In genomic region chr19:1249990-1250298, GRCh38 we compare ENCODE assay signal across 8 cellular contexts.
DNase-seq lines count a peak whose midpoint lies in the region; ATAC-seq and TF ChIP-seq lines count a peak whose summit lies in the region.

No MANE protein-coding gene starts in this region.

- TF ChIP-seq CTCF in GM12865 (IDR thresholded peaks at IDR 0.05; ENCODE audit: insufficient read depth, low read depth, low read length, missing control alignments) (no peak), fibroblast of mammary gland (conservative IDR thresholded peaks at IDR 0.05; ENCODE audit: control insufficient read depth, insufficient read depth, low read depth, low read length) (no peak), retinal pigment epithelial cell (conservative IDR thresholded peaks at IDR 0.05; ENCODE audit: low read depth, low read length) (no peak)

- H3K4me3 ChIP-seq in GM12865 (ENCODE audit: low read depth, low read length): peak overlapping the region; percentile 61
- H3K4me3 ChIP-seq in fibroblast of mammary gland (ENCODE audit: control insufficient read depth, low read depth, low read length): peak overlapping the region; percentile 77
- H3K4me3 ChIP-seq in retinal pigment epithelial cell (ENCODE audit: low read length): peak overlapping the region; percentile 79

- DNase-seq in GM12865 (ENCODE audit: low read depth) (no peak), fibroblast of mammary gland (ENCODE audit: low read depth) (no peak), retinal pigment epithelial cell (ENCODE audit: low read depth) (no peak), NCI-H82 treated with DMSO at 0.1 percent for 48 hours (lab: John Stamatoyannopoulos, UW; ENCODE audit: unreplicated experiment) (no peak), NCI-H2107 (lab: John Stamatoyannopoulos, UW) (no peak)

- ATAC-seq in SK-N-SH treated with all-trans-retinoic acid at 6 μM for 48 hours (no peak), GM18511 (IDR thresholded peaks at IDR 0.05; ENCODE audit: unreplicated experiment) (no peak), GM18909 (IDR thresholded peaks at IDR 0.05; ENCODE audit: poor library complexity, unreplicated experiment) (no peak)

TF ChIP-seq in SK-N-SH treated with all-trans-retinoic acid at 6 μM for 48 hours, 23 proteins besides CTCF, POLR2A, EP300 and RAD21:
- TF ChIP-seq ZC3H10 (CRISPR knock-in tag; IDR thresholded peaks at IDR 0.05) (no peak), PATZ1 (CRISPR knock-in tag; IDR thresholded peaks at IDR 0.05; ENCODE audit: borderline replicate concordance) (0 out of 2 replicates have a peak, but pooled peaks have one; percentile 47), CREB5 (CRISPR knock-in tag; IDR thresholded peaks at IDR 0.05; ENCODE audit: low read depth) (no peak), ISL1 (CRISPR knock-in tag; IDR thresholded peaks at IDR 0.05) (no peak), SNAI2 (CRISPR knock-in tag; IDR thresholded peaks at IDR 0.05) (no peak), OSR1 (CRISPR knock-in tag; IDR thresholded peaks at IDR 0.05) (no peak), ESRRG (CRISPR knock-in tag; IDR thresholded peaks at IDR 0.05) (no peak), CSDC2 (CRISPR knock-in tag; IDR thresholded peaks at IDR 0.05) (no peak)
